1 cellular context compared by ENCODE assay signal in the genomic region with DNA sequence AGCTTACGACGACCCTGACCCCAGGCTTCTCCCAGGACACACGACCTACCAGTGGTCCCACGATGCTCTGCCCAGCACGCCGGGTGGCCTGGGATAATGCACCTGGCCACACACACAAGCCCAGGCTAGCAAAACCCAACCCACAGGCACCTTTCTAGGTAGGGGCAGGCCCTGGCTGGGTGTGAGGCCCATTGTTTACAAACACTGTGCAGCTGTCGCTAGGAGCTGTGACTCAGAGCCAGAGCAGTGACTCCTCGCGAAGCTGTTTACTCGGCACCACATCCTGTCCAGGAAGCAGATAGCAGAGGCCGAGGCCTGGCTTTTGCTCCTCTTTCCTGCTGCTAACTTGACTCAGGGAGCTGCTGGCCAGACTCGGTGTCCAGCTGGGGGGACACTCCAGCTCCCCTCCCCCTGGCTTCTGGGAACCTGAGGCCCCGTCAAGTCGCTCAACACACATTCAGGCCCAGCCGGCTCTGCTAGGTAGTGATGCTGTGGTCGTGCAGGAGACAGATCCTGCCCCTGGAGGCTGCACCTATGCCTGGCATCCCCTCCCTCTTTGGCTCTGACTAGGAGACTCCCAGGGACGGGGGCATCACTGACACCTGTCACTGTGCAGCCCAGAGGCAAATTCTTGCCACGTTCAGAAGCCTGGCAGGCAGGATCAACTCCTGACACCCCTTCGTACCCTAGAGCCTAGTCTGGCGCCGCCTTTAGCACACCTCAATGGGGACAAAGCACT.
TF ChIP-seq lines count a peak whose summit lies in the region.

No MANE protein-coding gene starts in this region.

TF ChIP-seq in HepG2, 621 proteins besides CTCF, POLR2A, EP300 and RAD21 (continued from another document and continues in another):
- no peak for TF ChIP-seq ZNF556 (CRISPR knock-in tag; IDR thresholded peaks at IDR 0.05; ENCODE audit: borderline replicate concordance)
- peak; percentile 90 for TF ChIP-seq JUND (CRISPR knock-in tag; IDR thresholded peaks at IDR 0.05)
- TF ChIP-seq, protein P1, sequence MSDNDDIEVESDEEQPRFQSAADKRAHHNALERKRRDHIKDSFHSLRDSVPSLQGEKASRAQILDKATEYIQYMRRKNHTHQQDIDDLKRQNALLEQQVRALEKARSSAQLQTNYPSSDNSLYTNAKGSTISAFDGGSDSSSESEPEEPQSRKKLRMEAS (IDR thresholded peaks at IDR 0.05) = peak; percentile 67
- TF ChIP-seq ZNF44 (CRISPR knock-in tag; IDR thresholded peaks at IDR 0.05) = no peak
- TF ChIP-seq FOXJ3 (CRISPR knock-in tag; IDR thresholded peaks at IDR 0.05; ENCODE audit: borderline replicate concordance) = peak; percentile 81; the same call in 1 of the 2 replicates
- TF ChIP-seq, protein P2, sequence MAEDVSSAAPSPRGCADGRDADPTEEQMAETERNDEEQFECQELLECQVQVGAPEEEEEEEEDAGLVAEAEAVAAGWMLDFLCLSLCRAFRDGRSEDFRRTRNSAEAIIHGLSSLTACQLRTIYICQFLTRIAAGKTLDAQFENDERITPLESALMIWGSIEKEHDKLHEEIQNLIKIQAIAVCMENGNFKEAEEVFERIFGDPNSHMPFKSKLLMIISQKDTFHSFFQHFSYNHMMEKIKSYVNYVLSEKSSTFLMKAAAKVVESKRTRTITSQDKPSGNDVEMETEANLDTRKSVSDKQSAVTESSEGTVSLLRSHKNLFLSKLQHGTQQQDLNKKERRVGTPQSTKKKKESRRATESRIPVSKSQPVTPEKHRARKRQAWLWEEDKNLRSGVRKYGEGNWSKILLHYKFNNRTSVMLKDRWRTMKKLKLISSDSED (CRISPR knock-in tag; IDR thresholded peaks at IDR 0.05) = no peak
- no peak for TF ChIP-seq MLX (CRISPR knock-in tag; IDR thresholded peaks at IDR 0.05)
- TF ChIP-seq, protein P3, sequence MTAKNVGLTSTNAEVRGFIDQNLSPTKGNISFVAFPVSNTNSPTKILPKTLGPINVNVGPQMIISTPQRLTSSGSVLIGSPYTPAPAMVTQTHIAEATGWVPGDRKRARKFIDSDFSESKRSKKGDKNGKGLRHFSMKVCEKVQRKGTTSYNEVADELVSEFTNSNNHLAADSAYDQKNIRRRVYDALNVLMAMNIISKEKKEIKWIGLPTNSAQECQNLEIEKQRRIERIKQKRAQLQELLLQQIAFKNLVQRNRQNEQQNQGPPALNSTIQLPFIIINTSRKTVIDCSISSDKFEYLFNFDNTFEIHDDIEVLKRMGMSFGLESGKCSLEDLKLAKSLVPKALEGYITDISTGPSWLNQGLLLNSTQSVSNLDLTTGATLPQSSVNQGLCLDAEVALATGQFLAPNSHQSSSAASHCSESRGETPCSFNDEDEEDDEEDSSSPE (CRISPR knock-in tag; IDR thresholded peaks at IDR 0.05) = no peak
- no peak for TF ChIP-seq ZNF138 (CRISPR knock-in tag; IDR thresholded peaks at IDR 0.05; ENCODE audit: low read depth)
- TF ChIP-seq CHD2 (IDR thresholded peaks at IDR 0.05; ENCODE audit: low read depth, low read length) = no peak
- TF ChIP-seq ZFP37 (CRISPR knock-in tag; IDR thresholded peaks at IDR 0.05; ENCODE audit: borderline replicate concordance) = no peak
- no peak for TF ChIP-seq ZSCAN12 (CRISPR knock-in tag; IDR thresholded peaks at IDR 0.05)
- no peak for TF ChIP-seq FOXM1 (CRISPR knock-in tag; IDR thresholded peaks at IDR 0.05)
- no peak for TF ChIP-seq TP53 (CRISPR knock-in tag; conservative IDR thresholded peaks at IDR 0.05)
- no peak for TF ChIP-seq GABPA (IDR thresholded peaks at IDR 0.05; ENCODE audit: low read depth, low read length)
- TF ChIP-seq GABPA (CRISPR knock-in tag; IDR thresholded peaks at IDR 0.05; ENCODE audit: low read depth) = peak; percentile 57
- no peak for TF ChIP-seq KMT2B (CRISPR knock-in tag; IDR thresholded peaks at IDR 0.05)
- TF ChIP-seq GFI1 (CRISPR knock-in tag; IDR thresholded peaks at IDR 0.05; ENCODE audit: borderline replicate concordance) = no peak
- 0 out of 2 replicates have a peak, but pooled peaks have one; percentile 61 for TF ChIP-seq CCDC6 (CRISPR knock-in tag; IDR thresholded peaks at IDR 0.05)
- TF ChIP-seq ZMYM2 (CRISPR knock-in tag; IDR thresholded peaks at IDR 0.05) = no peak
- TF ChIP-seq ZBTB3 (CRISPR knock-in tag; IDR thresholded peaks at IDR 0.05; ENCODE audit: borderline replicate concordance, low read depth) = no peak
- no peak for TF ChIP-seq GLMP (CRISPR knock-in tag; IDR thresholded peaks at IDR 0.05; ENCODE audit: borderline replicate concordance)
- no peak for TF ChIP-seq ZNF562 (CRISPR knock-in tag; IDR thresholded peaks at IDR 0.05; ENCODE audit: borderline replicate concordance)
- TF ChIP-seq ZSCAN20 (CRISPR knock-in tag; IDR thresholded peaks at IDR 0.05; ENCODE audit: borderline replicate concordance) = no peak
- no peak for TF ChIP-seq LCORL (IDR thresholded peaks at IDR 0.05)
- peak; percentile 81 for TF ChIP-seq LCORL (CRISPR knock-in tag; IDR thresholded peaks at IDR 0.05)
- no peak for TF ChIP-seq TSC22D2 (CRISPR knock-in tag; IDR thresholded peaks at IDR 0.05; ENCODE audit: borderline replicate concordance)
- no peak for TF ChIP-seq ZNF33A (CRISPR knock-in tag; IDR thresholded peaks at IDR 0.05; ENCODE audit: borderline replicate concordance)
- TF ChIP-seq, protein P4, sequence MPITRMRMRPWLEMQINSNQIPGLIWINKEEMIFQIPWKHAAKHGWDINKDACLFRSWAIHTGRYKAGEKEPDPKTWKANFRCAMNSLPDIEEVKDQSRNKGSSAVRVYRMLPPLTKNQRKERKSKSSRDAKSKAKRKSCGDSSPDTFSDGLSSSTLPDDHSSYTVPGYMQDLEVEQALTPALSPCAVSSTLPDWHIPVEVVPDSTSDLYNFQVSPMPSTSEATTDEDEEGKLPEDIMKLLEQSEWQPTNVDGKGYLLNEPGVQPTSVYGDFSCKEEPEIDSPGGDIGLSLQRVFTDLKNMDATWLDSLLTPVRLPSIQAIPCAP (CRISPR knock-in tag; IDR thresholded peaks at IDR 0.05; ENCODE audit: low read depth) = no peak
- TF ChIP-seq, protein P5, sequence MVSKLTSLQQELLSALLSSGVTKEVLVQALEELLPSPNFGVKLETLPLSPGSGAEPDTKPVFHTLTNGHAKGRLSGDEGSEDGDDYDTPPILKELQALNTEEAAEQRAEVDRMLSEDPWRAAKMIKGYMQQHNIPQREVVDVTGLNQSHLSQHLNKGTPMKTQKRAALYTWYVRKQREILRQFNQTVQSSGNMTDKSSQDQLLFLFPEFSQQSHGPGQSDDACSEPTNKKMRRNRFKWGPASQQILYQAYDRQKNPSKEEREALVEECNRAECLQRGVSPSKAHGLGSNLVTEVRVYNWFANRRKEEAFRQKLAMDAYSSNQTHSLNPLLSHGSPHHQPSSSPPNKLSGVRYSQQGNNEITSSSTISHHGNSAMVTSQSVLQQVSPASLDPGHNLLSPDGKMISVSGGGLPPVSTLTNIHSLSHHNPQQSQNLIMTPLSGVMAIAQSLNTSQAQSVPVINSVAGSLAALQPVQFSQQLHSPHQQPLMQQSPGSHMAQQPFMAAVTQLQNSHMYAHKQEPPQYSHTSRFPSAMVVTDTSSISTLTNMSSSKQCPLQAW (CRISPR knock-in tag; IDR thresholded peaks at IDR 0.05) = peak; percentile 19; the same call in 1 of the 2 replicates
- no peak for TF ChIP-seq CEBPB (IDR thresholded peaks at IDR 0.05; ENCODE audit: borderline replicate concordance, low read depth, low read length)
- TF ChIP-seq, protein P6, sequence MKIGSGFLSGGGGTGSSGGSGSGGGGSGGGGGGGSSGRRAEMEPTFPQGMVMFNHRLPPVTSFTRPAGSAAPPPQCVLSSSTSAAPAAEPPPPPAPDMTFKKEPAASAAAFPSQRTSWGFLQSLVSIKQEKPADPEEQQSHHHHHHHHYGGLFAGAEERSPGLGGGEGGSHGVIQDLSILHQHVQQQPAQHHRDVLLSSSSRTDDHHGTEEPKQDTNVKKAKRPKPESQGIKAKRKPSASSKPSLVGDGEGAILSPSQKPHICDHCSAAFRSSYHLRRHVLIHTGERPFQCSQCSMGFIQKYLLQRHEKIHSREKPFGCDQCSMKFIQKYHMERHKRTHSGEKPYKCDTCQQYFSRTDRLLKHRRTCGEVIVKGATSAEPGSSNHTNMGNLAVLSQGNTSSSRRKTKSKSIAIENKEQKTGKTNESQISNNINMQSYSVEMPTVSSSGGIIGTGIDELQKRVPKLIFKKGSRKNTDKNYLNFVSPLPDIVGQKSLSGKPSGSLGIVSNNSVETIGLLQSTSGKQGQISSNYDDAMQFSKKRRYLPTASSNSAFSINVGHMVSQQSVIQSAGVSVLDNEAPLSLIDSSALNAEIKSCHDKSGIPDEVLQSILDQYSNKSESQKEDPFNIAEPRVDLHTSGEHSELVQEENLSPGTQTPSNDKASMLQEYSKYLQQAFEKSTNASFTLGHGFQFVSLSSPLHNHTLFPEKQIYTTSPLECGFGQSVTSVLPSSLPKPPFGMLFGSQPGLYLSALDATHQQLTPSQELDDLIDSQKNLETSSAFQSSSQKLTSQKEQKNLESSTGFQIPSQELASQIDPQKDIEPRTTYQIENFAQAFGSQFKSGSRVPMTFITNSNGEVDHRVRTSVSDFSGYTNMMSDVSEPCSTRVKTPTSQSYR (CRISPR knock-in tag; IDR thresholded peaks at IDR 0.05; ENCODE audit: borderline replicate concordance) = no peak
- no peak for TF ChIP-seq ZNF382 (CRISPR knock-in tag; IDR thresholded peaks at IDR 0.05; ENCODE audit: borderline replicate concordance)
- no peak for TF ChIP-seq DDIT3 (CRISPR knock-in tag; IDR thresholded peaks at IDR 0.05)
- peak; percentile 52; the same call in 1 of the 2 replicates for TF ChIP-seq ZNF878 (CRISPR knock-in tag; IDR thresholded peaks at IDR 0.05)
- TF ChIP-seq, protein P7, sequence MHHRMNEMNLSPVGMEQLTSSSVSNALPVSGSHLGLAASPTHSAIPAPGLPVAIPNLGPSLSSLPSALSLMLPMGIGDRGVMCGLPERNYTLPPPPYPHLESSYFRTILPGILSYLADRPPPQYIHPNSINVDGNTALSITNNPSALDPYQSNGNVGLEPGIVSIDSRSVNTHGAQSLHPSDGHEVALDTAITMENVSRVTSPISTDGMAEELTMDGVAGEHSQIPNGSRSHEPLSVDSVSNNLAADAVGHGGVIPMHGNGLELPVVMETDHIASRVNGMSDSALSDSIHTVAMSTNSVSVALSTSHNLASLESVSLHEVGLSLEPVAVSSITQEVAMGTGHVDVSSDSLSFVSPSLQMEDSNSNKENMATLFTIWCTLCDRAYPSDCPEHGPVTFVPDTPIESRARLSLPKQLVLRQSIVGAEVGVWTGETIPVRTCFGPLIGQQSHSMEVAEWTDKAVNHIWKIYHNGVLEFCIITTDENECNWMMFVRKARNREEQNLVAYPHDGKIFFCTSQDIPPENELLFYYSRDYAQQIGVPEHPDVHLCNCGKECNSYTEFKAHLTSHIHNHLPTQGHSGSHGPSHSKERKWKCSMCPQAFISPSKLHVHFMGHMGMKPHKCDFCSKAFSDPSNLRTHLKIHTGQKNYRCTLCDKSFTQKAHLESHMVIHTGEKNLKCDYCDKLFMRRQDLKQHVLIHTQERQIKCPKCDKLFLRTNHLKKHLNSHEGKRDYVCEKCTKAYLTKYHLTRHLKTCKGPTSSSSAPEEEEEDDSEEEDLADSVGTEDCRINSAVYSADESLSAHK (CRISPR knock-in tag; IDR thresholded peaks at IDR 0.05; ENCODE audit: borderline replicate concordance) = no peak
- TF ChIP-seq PCBP2 (optimal IDR thresholded peaks at IDR 0.05; ENCODE audit: low read depth, low read length, poor library complexity, severe bottlenecking) = no peak
- no peak for TF ChIP-seq FOXO4 (CRISPR knock-in tag; conservative IDR thresholded peaks at IDR 0.05)
- no peak for TF ChIP-seq MAF1 (CRISPR knock-in tag; IDR thresholded peaks at IDR 0.05; ENCODE audit: borderline replicate concordance)
- TF ChIP-seq SIX4 (CRISPR knock-in tag; IDR thresholded peaks at IDR 0.05) = no peak
- no peak for TF ChIP-seq MLLT10 (CRISPR knock-in tag; IDR thresholded peaks at IDR 0.05)
- TF ChIP-seq, protein P8, sequence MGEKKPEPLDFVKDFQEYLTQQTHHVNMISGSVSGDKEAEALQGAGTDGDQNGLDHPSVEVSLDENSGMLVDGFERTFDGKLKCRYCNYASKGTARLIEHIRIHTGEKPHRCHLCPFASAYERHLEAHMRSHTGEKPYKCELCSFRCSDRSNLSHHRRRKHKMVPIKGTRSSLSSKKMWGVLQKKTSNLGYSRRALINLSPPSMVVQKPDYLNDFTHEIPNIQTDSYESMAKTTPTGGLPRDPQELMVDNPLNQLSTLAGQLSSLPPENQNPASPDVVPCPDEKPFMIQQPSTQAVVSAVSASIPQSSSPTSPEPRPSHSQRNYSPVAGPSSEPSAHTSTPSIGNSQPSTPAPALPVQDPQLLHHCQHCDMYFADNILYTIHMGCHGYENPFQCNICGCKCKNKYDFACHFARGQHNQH (CRISPR knock-in tag; IDR thresholded peaks at IDR 0.05) = peak; percentile 81
- TF ChIP-seq ZSCAN31 (CRISPR knock-in tag; IDR thresholded peaks at IDR 0.05; ENCODE audit: low read depth) = no peak
- 0 out of 2 replicates have a peak, but pooled peaks have one; percentile 43 for TF ChIP-seq ZNF761 (CRISPR knock-in tag; conservative IDR thresholded peaks at IDR 0.05)
- no peak for TF ChIP-seq SATB2 (CRISPR knock-in tag; IDR thresholded peaks at IDR 0.05)
- no peak for TF ChIP-seq ZNF607 (CRISPR knock-in tag; IDR thresholded peaks at IDR 0.05; ENCODE audit: borderline replicate concordance)
- no peak for TF ChIP-seq ELF4 (CRISPR knock-in tag; IDR thresholded peaks at IDR 0.05; ENCODE audit: borderline replicate concordance)
- TF ChIP-seq ZNF674 (CRISPR knock-in tag; IDR thresholded peaks at IDR 0.05; ENCODE audit: low read depth) = no peak
- no peak for TF ChIP-seq NR2F2 (IDR thresholded peaks at IDR 0.05; ENCODE audit: borderline replicate concordance, low read depth)
- no peak for TF ChIP-seq ZNF572 (CRISPR knock-in tag; IDR thresholded peaks at IDR 0.05)
